8 cellular contexts compared by ENCODE assay signal in genomic region chr17:17694229-17695081, GRCh38. TPM values are rescaled to one million over a fixed set of nuclear protein-coding genes. Genes with fewer than 3 reads are reported as not detected.
DNase-seq lines count a peak whose midpoint lies in the region; ATAC-seq and TF ChIP-seq lines count a peak whose summit lies in the region.

No MANE protein-coding gene starts in this region.

- peak overlapping the region; percentile 53 for H3K4me3 ChIP-seq in ovary
- peak overlapping the region; percentile 40 to 77 (median 54) for H3K4me3 ChIP-seq in thyroid gland (replicated peaks in 1 of 3)

- no peaks in the 10 kb centered on the region for H3K9me3 Mint-ChIP-seq in activated naive CD4-positive, alpha-beta T cell treated with anti-CD3 and anti-CD28 coated beads, Interleukin-2, amount 50 U/mL, for 24 hours

- H3K36me3 ChIP-seq in ovary (no peaks in the 10 kb centered on the region), thyroid gland (no peaks in the 10 kb centered on the region)

- TF ChIP-seq EP300 in ovary (IDR thresholded peaks at IDR 0.05) = peak; percentile 72

- 0% methylated on average over 68 to 87 of the region's 87 CpGs for WGBS in ovary, 3 donors
- 2 to 4% methylated on average over 16 to 18 of the region's 87 CpGs for WGBS in thyroid gland, 2 donors

- intact Hi-C loops in Right ventricle myocardium inferior (cut with DNase I) = loop anchor here (2.0 to 5.0 kb wide), 4 partner anchors 38 to 278 kb away; partner anchors contain the start of genes DRC3 and TOM1L2
- intact Hi-C loops in ovary (cut with DNase I) = loop anchor here in 2 of 4 donors (5.0 to 10.0 kb wide), 2 partner anchors 43 to 110 kb away; no protein-coding TSS in a partner anchor
- intact Hi-C loops in thyroid gland (cut with DNase I) = no loop called here

- H3K4me1 ChIP-seq in ovary (ENCODE audit: insufficient read depth) (peaks cover 29% of the 10 kb centered on the region), thyroid gland (peaks cover 66 to 85% of the 10 kb centered on the region in 2 donors)

- DNase-seq in HuH-7 (ENCODE audit: low spot score) = peak; percentile 90
- peak; percentile 91 for DNase-seq in Right ventricle myocardium inferior (ENCODE audit: missing footprints)
- DNase-seq in ovary = peak; percentile 74 to 88 (median 85)
- peak; percentile 65 to 72 for DNase-seq in thyroid gland

- H3K36me3 Mint-ChIP-seq in activated naive CD4-positive, alpha-beta T cell treated with anti-CD3 and anti-CD28 coated beads, Interleukin-2, amount 50 U/mL, for 24 hours = no peaks in the 10 kb centered on the region

- peak overlapping the region; percentile 90 for H3K4me3 Mint-ChIP-seq in activated naive CD4-positive, alpha-beta T cell treated with anti-CD3 and anti-CD28 coated beads, Interleukin-2, amount 50 U/mL, for 24 hours

- peak overlapping the region; percentile 98 for H3K27ac Mint-ChIP-seq in activated naive CD4-positive, alpha-beta T cell treated with anti-CD3 and anti-CD28 coated beads, Interleukin-2, amount 50 U/mL, for 24 hours

- H3K27me3 ChIP-seq in ovary (no peaks in the 10 kb centered on the region), thyroid gland (no peaks in the 10 kb centered on the region)

- peaks cover 76% of the 10 kb centered on the region for H3K4me1 Mint-ChIP-seq in activated naive CD4-positive, alpha-beta T cell treated with anti-CD3 and anti-CD28 coated beads, Interleukin-2, amount 50 U/mL, for 24 hours

- TF ChIP-seq CTCF in C4-2B (conservative IDR thresholded peaks at IDR 0.05) = no peak
- no peak for TF ChIP-seq CTCF in ovary (IDR thresholded peaks at IDR 0.05)
- TF ChIP-seq CTCF in thyroid gland (IDR thresholded peaks at IDR 0.05) = peak in 2 of 6 experiments; percentile 3 to 6

- no peaks in the 10 kb centered on the region for H3K9me3 ChIP-seq in ovary
- no peaks in the 10 kb centered on the region for H3K9me3 ChIP-seq in thyroid gland

- no peaks in the 10 kb centered on the region for H3K27me3 Mint-ChIP-seq in activated naive CD4-positive, alpha-beta T cell treated with anti-CD3 and anti-CD28 coated beads, Interleukin-2, amount 50 U/mL, for 24 hours

- ATAC-seq in GM19397 (IDR thresholded peaks at IDR 0.05; ENCODE audit: unreplicated experiment) (peak; percentile 55), SK-N-SH treated with all-trans-retinoic acid at 6 μM for 48 hours (peak; percentile 63), Right ventricle myocardium inferior (peak; percentile 75)

- TF ChIP-seq POLR2A in ovary (IDR thresholded peaks at IDR 0.05) = peak; percentile 77
- peak in 1 of 2 donors; percentile 77 for TF ChIP-seq POLR2A in thyroid gland (IDR thresholded peaks at IDR 0.05)

- H3K27ac ChIP-seq in C4-2B (peak overlapping the region; percentile 95), ovary (peak overlapping the region; percentile 79 to 95), thyroid gland (peak overlapping the region; percentile 94 to 99 (median 98))

TF ChIP-seq in SK-N-SH treated with all-trans-retinoic acid at 6 μM for 48 hours, 23 proteins besides CTCF, POLR2A, EP300 and RAD21:
- TF ChIP-seq PATZ1 (CRISPR knock-in tag; IDR thresholded peaks at IDR 0.05; ENCODE audit: borderline replicate concordance) (peak; percentile 84; the same call in 1 of the 2 replicates), ZFP3 (CRISPR knock-in tag; IDR thresholded peaks at IDR 0.05) (peak; percentile 12; the same call in 1 of the 2 replicates), OSR1 (CRISPR knock-in tag; IDR thresholded peaks at IDR 0.05) (no peak), TOX (CRISPR knock-in tag; IDR thresholded peaks at IDR 0.05; ENCODE audit: borderline replicate concordance) (no peak), RARB (CRISPR knock-in tag; IDR thresholded peaks at IDR 0.05) (0 out of 2 replicates have a peak, but pooled peaks have one; percentile 50), GLIS3 (CRISPR knock-in tag; IDR thresholded peaks at IDR 0.05) (0 out of 2 replicates have a peak, but pooled peaks have one; percentile 46)

RNA-seq across cellular contexts. Expression of gene RAI1, which starts 13.2 kb away (rescaled TPM):
- total RNA-seq in Right ventricle myocardium inferior (31.9 TPM), ovary (10 to 100 TPM; 16.3 to 57.7 (median 37.5) TPM), thyroid gland (10 to 100 TPM; 19.1 to 52.3 (median 34.1) TPM)
- 10 to 100 TPM in 1 of 2 donors, 1 to 10 TPM in 1; 1.5 to 14.5 TPM for polyA plus RNA-seq in ovary

Comparison
In these comparisons a context has a peak if more than half of its experiments do, and no peak if none do; other contexts are left out.
1. Peak in every context shown above with its lines: DNase-seq, ATAC-seq, H3K4me3 ChIP-seq and H3K27ac ChIP-seq.